12 cellular contexts compared by ENCODE assay signal in genomic region chr10:99661370-99661749, GRCh38. TPM values are rescaled to one million over a fixed set of nuclear protein-coding genes. Genes with fewer than 3 reads are reported as not detected.
A peak's percentile ranks its signal among the peaks of the same experiment; 100 is the strongest.
DNase-seq lines count a peak whose midpoint lies in the region; ATAC-seq, FAIRE-seq and TF ChIP-seq lines count a peak whose summit lies in the region.
"Had no signal": no experiment of that assay in that cellular context is flagged by ENCODE, and none has a peak within 500 bp of the region (broad histone marks: within the 10 kb centered on the region; RNA-seq: fewer than 3 reads in every experiment).

No MANE protein-coding gene starts in this region.

- H3K4me1 Mint-ChIP-seq in type B pancreatic cell (ENCODE audit: unreplicated experiment) = peaks cover 21% of the 10 kb centered on the region

- H3K4me1 ChIP-seq in left ventricle myocardium inferior = peaks cover 30% of the 10 kb centered on the region
- peaks cover 31% of the 10 kb centered on the region for H3K4me1 ChIP-seq in adipocyte (ENCODE audit: control insufficient read depth, insufficient read depth, low read length)

- H3K27me3 ChIP-seq in left ventricle myocardium inferior (ENCODE audit: low read depth) (no peaks in the 10 kb centered on the region), adipocyte (replicated peaks; ENCODE audit: control insufficient read depth, insufficient read depth, low read length) (no peaks in the 10 kb centered on the region)
- H3K27me3 ChIP-seq: vagina had no signal

- FAIRE-seq in frontal cortex (lab: Jason Lieb, UNC) = no peak

- no peaks in the 10 kb centered on the region for H3K9me3 Mint-ChIP-seq in type B pancreatic cell
- H3K9me3 Mint-ChIP-seq: activated B cell treated with CpG ODN at 0.5 μM for 24 hours had no signal

- H3K36me3 ChIP-seq in left ventricle myocardium inferior = peaks cover 3% of the 10 kb centered on the region
- peaks cover 17% of the 10 kb centered on the region for H3K36me3 ChIP-seq in adipocyte (ENCODE audit: control insufficient read depth, insufficient read depth, low read length, severe bottlenecking)

- H3K27ac ChIP-seq in left ventricle myocardium inferior (replicated peaks) = no peak overlapping the region
- H3K27ac ChIP-seq: vagina had no signal

- peaks cover 12% of the 10 kb centered on the region for H3K36me3 Mint-ChIP-seq in type B pancreatic cell

- peak overlapping the region; percentile 36 for H3K4me3 Mint-ChIP-seq in type B pancreatic cell
- H3K4me3 Mint-ChIP-seq: activated B cell treated with CpG ODN at 0.5 μM for 24 hours, B cell had no signal

- H3K9me3 ChIP-seq in left ventricle myocardium inferior (replicated peaks) (no peaks in the 10 kb centered on the region), adipocyte (ENCODE audit: control insufficient read depth, low read length) (no peaks in the 10 kb centered on the region)
- H3K9me3 ChIP-seq: vagina had no signal

- no peak for DNase-seq in left ventricle myocardium inferior
- DNase-seq in left ventricle myocardium superior = no peak
- peak; percentile 80 for DNase-seq in adipocyte (ENCODE audit: low read depth)
- DNase-seq in fibroblast of the aortic adventitia (ENCODE audit: low read depth) = peak; percentile 71
- DNase-seq in type B pancreatic cell (ENCODE audit: extremely low spot score, unreplicated experiment) = no peak
- DNase-seq in frontal cortex (ENCODE audit: low spot score in 2 of 2) = no peak
- no peak for DNase-seq in nucleus accumbens (lab: John Stamatoyannopoulos, UW)
- DNase-seq: activated B cell treated with CpG ODN at 0.5 μM for 24 hours; activated naive CD4-positive, alpha-beta T cell treated with Interleukin-2 at 50 U/mL for 16 hours had no signal

- ATAC-seq in left ventricle myocardium superior = no peak
- no peak for ATAC-seq in HG03159 (IDR thresholded peaks at IDR 0.05; ENCODE audit: unreplicated experiment)

- H3K4me3 ChIP-seq in left ventricle myocardium inferior (peak overlapping the region; percentile 13), adipocyte (ENCODE audit: low read length) (peak overlapping the region; percentile 98), fibroblast of the aortic adventitia (ENCODE audit: low read depth, low read length) (peak overlapping the region; percentile 36)
- H3K4me3 ChIP-seq: vagina had no signal

- H3K27me3 Mint-ChIP-seq in type B pancreatic cell = peaks cover 18% of the 10 kb centered on the region

- no peak for TF ChIP-seq CTCF in left ventricle myocardium inferior (IDR thresholded peaks at IDR 0.05; ENCODE audit: borderline replicate concordance)
- TF ChIP-seq CTCF in fibroblast of the aortic adventitia (IDR thresholded peaks at IDR 0.05; ENCODE audit: insufficient read depth, low read length) = no peak
- no peak for TF ChIP-seq CTCF in type B pancreatic cell (conservative IDR thresholded peaks at IDR 0.05)

- H3K9ac ChIP-seq in adipocyte (ENCODE audit: low read length) = peak overlapping the region; percentile 96

- H3K27ac Mint-ChIP-seq in type B pancreatic cell = no peak overlapping the region
- H3K27ac Mint-ChIP-seq: activated B cell treated with CpG ODN at 0.5 μM for 24 hours, B cell had no signal

- intact Hi-C loops in left ventricle myocardium inferior (cut with micrococcal nuclease) = no loop called here
- intact Hi-C loops in left ventricle myocardium superior (cut with micrococcal nuclease) = no loop called here

RNA-seq across cellular contexts. Expression of gene ENTPD7, which starts 2.1 kb away (rescaled TPM):
- total RNA-seq in left ventricle myocardium inferior = 2.9 TPM
- 2.7 TPM for total RNA-seq in left ventricle myocardium superior
- total RNA-seq in fibroblast of the aortic adventitia (ENCODE audit: low replicate concordance) = 10.1 and 11.4 TPM in 2 replicates
- total RNA-seq in type B pancreatic cell (ENCODE audit: low replicate concordance) = 22.9 and 32.8 TPM in 2 replicates
- 10.2 TPM for total RNA-seq in frontal cortex

RNA-seq across cellular contexts. Expression of gene SLC25A28, which starts 41.1 kb away (rescaled TPM):
- total RNA-seq in left ventricle myocardium inferior = 41.2 TPM
- total RNA-seq in left ventricle myocardium superior = 43.1 TPM
- 7.0 and 20.9 TPM in 2 replicates for total RNA-seq in fibroblast of the aortic adventitia (ENCODE audit: low replicate concordance)
- total RNA-seq in type B pancreatic cell (ENCODE audit: low replicate concordance) = 29.5 and 33.9 TPM in 2 replicates
- 25.3 TPM for total RNA-seq in frontal cortex

Comparison
In these comparisons a context has a peak if more than half of its experiments do, and no peak if none do; other contexts are left out.
1. DNase-seq: peak in adipocyte (single experiment) and fibroblast of the aortic adventitia (single experiment); none in left ventricle myocardium inferior (single experiment), left ventricle myocardium superior (single experiment), type B pancreatic cell (single experiment), frontal cortex (0 of 2) and nucleus accumbens (0 of 56).
2. H3K4me3 ChIP-seq: peak in every context shown above with its lines; median percentile 98 in adipocyte; 36 in fibroblast of the aortic adventitia; 13 in left ventricle myocardium inferior.